In genomic region chr1:40921981-40922677, GRCh38 we compare ENCODE assay signal across 15 cellular contexts. TPM values are rescaled to one million over a fixed set of nuclear protein-coding genes. Genes with fewer than 3 reads are reported as not detected.
DNase-seq lines count a peak whose midpoint lies in the region; ATAC-seq, FAIRE-seq and TF ChIP-seq lines count a peak whose summit lies in the region.
"Had no signal": no experiment of that assay in that cellular context is flagged by ENCODE, and none has a peak within 500 bp of the region (broad histone marks: within the 10 kb centered on the region; RNA-seq: fewer than 3 reads in every experiment).

No MANE protein-coding gene starts in this region.

- H3K27me3 ChIP-seq in HepG2 (ENCODE audit: control insufficient read depth in 1 of 2, insufficient read depth in 2 of 2, low read length in 2 of 2) (no peaks in the 10 kb centered on the region), right lobe of liver (no peaks in the 10 kb centered on the region)
- H3K27me3 ChIP-seq: BLaER1 treated with 17β-estradiol and CSF1 and Interleukin-3, amounts not matched to agents 10 nM and 100 nM had no signal

- no peak for TF ChIP-seq EP300 in HepG2 (IDR thresholded peaks at IDR 0.05; ENCODE audit: low read depth in 2 of 2, low read length in 2 of 2)
- TF ChIP-seq EP300 in HepG2 (CRISPR knock-in tag; IDR thresholded peaks at IDR 0.05; ENCODE audit: borderline replicate concordance): no peak

- POLR2A ChIA-PET in HepG2 (lab: Yijun Ruan, JAX): interaction anchor here (1.1 kb wide), 1 partner anchor 60 kb away, joined by 3 read pairs; the partner anchor contains the start of gene CITED4

- no TSS peak for BruUV-seq in HepG2 (replicated peaks; lab: Mats Ljungman, UMichigan)

- TF ChIP-seq POLR2A in HepG2 (IDR thresholded peaks at IDR 0.05; ENCODE audit: insufficient read depth in 1 of 2, low read depth in 2 of 2, low read length in 2 of 2) (no peak), right lobe of liver (IDR thresholded peaks at IDR 0.05) (no peak)

- H3K27ac ChIP-seq in HepG2 (ENCODE audit: extremely low read length, insufficient read depth, low read length) (no peak overlapping the region), right lobe of liver (no peak overlapping the region), caudate nucleus (ENCODE audit: low read depth, low read length) (peak overlapping the region; percentile 82), temporal lobe (ENCODE audit: low read depth, low read length) (peak overlapping the region; percentile 78)
- H3K27ac ChIP-seq: BLaER1 treated with 17β-estradiol and CSF1 and Interleukin-3, amounts not matched to agents 10 nM and 100 nM had no signal

- H3K36me3 ChIP-seq in HepG2 (replicated peaks in 1 of 2; ENCODE audit: control insufficient read depth in 1 of 2, insufficient read depth in 2 of 2, low read length in 2 of 2) (no peaks in the 10 kb centered on the region), right lobe of liver (no peaks in the 10 kb centered on the region)
- H3K36me3 ChIP-seq: BLaER1 treated with 17β-estradiol and CSF1 and Interleukin-3, amounts not matched to agents 10 nM and 100 nM had no signal

- 97% methylated on average over 3 of the region's 3 CpGs for WGBS in HepG2 (ENCODE audit: low lambda C conversion rate)
- WGBS in right lobe of liver (ENCODE audit: insufficient coverage, low coverage, low lambda C conversion rate, missing lambda C conversion rate): 96% methylated on average over 2 of the region's 3 CpGs

- no peak overlapping the region for H3K9ac ChIP-seq in HepG2 (ENCODE audit: insufficient read depth, low read depth, low read length)
- H3K9ac ChIP-seq: BLaER1 treated with 17β-estradiol and CSF1 and Interleukin-3, amounts not matched to agents 10 nM and 100 nM had no signal

- DNase-seq in HepG2 (ENCODE audit: low spot score): no peak
- no peak for DNase-seq in right lobe of liver
- DNase-seq in caudate nucleus (lab: John Stamatoyannopoulos, UW): no peak
- DNase-seq in posterior vena cava (ENCODE audit: low spot score): peak; percentile 51
- no peak for DNase-seq in COLO668 (lab: John Stamatoyannopoulos, UW; ENCODE audit: unreplicated experiment)
- no peak for DNase-seq in NCI-H69 (lab: John Stamatoyannopoulos, UW)
- DNase-seq: ACHN; Calu3; CD4-positive, CD25-positive, alpha-beta regulatory T cell; DMS 273 treated with DMSO at 0.1 percent for 48 hours; GOT3 had no signal

- no peak for FAIRE-seq in HepG2 (lab: Jason Lieb, UNC)
- FAIRE-seq: HTR-8/SVneo had no signal

- no peaks in the 10 kb centered on the region for H3K9me3 ChIP-seq in HepG2 (ENCODE audit: low read length)
- no peaks in the 10 kb centered on the region for H3K9me3 ChIP-seq in right lobe of liver
- H3K9me3 ChIP-seq: BLaER1 treated with 17β-estradiol and CSF1 and Interleukin-3, amounts not matched to agents 10 nM and 100 nM had no signal

- H3K79me2 ChIP-seq in HepG2 (ENCODE audit: insufficient read depth, low read length): no peaks in the 10 kb centered on the region

- no peak overlapping the region for H2AFZ ChIP-seq in HepG2 (ENCODE audit: low read length)

- CTCF ChIA-PET in HepG2 (lab: Yijun Ruan, JAX; ENCODE audit: low intra/inter-chr PET ratio, low total read pairs): no interaction called here

- intact Hi-C loops in HepG2 (cut with micrococcal nuclease; ENCODE audit: unreplicated experiment) (no loop called here), right lobe of liver (cut with DNase I) (no loop called here), posterior vena cava (cut with DNase I) (no loop called here)

- H3K4me3 ChIP-seq in HepG2 (replicated peaks in 1 of 3; ENCODE audit: insufficient read depth in 1 of 3, low read depth in 2 of 3, low read length in 3 of 3): no peak overlapping the region
- H3K4me3 ChIP-seq in right lobe of liver: no peak overlapping the region
- H3K4me3 ChIP-seq: BLaER1 treated with 17β-estradiol and CSF1 and Interleukin-3, amounts not matched to agents 10 nM and 100 nM had no signal

- ATAC-seq in HepG2: no peak
- ATAC-seq in right lobe of liver: no peak
- ATAC-seq in GM21737 (IDR thresholded peaks at IDR 0.05; ENCODE audit: unreplicated experiment): no peak

- H3K4me2 ChIP-seq in HepG2 (ENCODE audit: low read depth, low read length): no peak overlapping the region

- in situ Hi-C loops in HepG2 (cut with HindIII; ENCODE audit: extremely low pct_ligation_motif_present, low pct_unique_long_range_greater_than_20kb): no loop called here

- TF ChIP-seq CTCF in HepG2 (CRISPR knock-in tag; IDR thresholded peaks at IDR 0.05) (no peak), right lobe of liver (IDR thresholded peaks at IDR 0.05) (no peak)

- peaks cover 88% of the 10 kb centered on the region for H3K4me1 ChIP-seq in HepG2 (ENCODE audit: insufficient read depth, low read length)
- H3K4me1 ChIP-seq in right lobe of liver: peaks cover 0 to 17% (median 4%) of the 10 kb centered on the region in 4 donors

- no peak for TF ChIP-seq RAD21 in HepG2 (CRISPR knock-in tag; IDR thresholded peaks at IDR 0.05)

- no peaks in the 10 kb centered on the region for H4K20me1 ChIP-seq in HepG2 (ENCODE audit: insufficient read depth, low read length)
- H4K20me1 ChIP-seq: BLaER1 treated with 17β-estradiol and CSF1 and Interleukin-3, amounts not matched to agents 10 nM and 100 nM had no signal

TF ChIP-seq in HepG2, 621 proteins besides CTCF, POLR2A, EP300 and RAD21 (continues in another document):
- TF ChIP-seq ZMYM3 (CRISPR knock-in tag; IDR thresholded peaks at IDR 0.05) (peak; percentile 64; the same call in 1 of the 2 replicates), ZNF772 (CRISPR knock-in tag; IDR thresholded peaks at IDR 0.05) (no peak), ZNF629 (CRISPR knock-in tag; conservative IDR thresholded peaks at IDR 0.05) (peak; percentile 86), ELK4 (CRISPR knock-in tag; IDR thresholded peaks at IDR 0.05; ENCODE audit: borderline replicate concordance) (no peak)

RNA-seq across cellular contexts. Expression of gene CTPS1, which starts 57.4 kb away (rescaled TPM):
- total RNA-seq in HepG2 (2016; rRNA removed; fragmentation: Illumina TruSeq; extraction: Trizol) (42.8 and 63.1 TPM in 2 replicates), right lobe of liver (10 to 100 TPM; 13.1 to 48.0 (median 42.2) TPM), posterior vena cava (10 to 100 TPM; 37.7 to 39.1 TPM), temporal lobe (15.5 TPM)
- 8.1 and 8.4 TPM in 2 replicates for total RNA-seq in HepG2 (2016; cell fraction: cytosol; rRNA removed; fragmentation: Illumina TruSeq; extraction: Trizol; ENCODE audit: low read depth)
- 40.9 and 54.3 TPM in 2 replicates for total RNA-seq in HepG2 (2016; cell fraction: insoluble cytoplasmic fraction; rRNA removed; fragmentation: Illumina TruSeq; extraction: Trizol)
- total RNA-seq in HepG2 (2016; cell fraction: membrane; rRNA removed; fragmentation: Illumina TruSeq; extraction: Trizol): 18.5 and 19.2 TPM in 2 replicates
- 56.4 and 60.8 TPM in 2 replicates for total RNA-seq in HepG2 (2016; cell fraction: nucleus; rRNA removed; fragmentation: Illumina TruSeq; extraction: Trizol)
- 9.6 and 10.1 TPM in 2 replicates for polyA plus RNA-seq in HepG2 (2011; rRNA removed)
- polyA plus RNA-seq in HepG2 (2011; cell fraction: cytosol; rRNA removed): 6.4 and 7.9 TPM in 2 replicates
- 42.7 and 43.4 TPM in 2 replicates for polyA plus RNA-seq in HepG2 (2011; cell fraction: nucleus; rRNA removed)
- polyA plus RNA-seq in HepG2 (2012): 19.4 and 21.9 TPM in 2 replicates
- 4.7 and 5.0 TPM in 2 replicates for polyA plus RNA-seq in HepG2 (2016; cell fraction: cytosol; fragmentation: Illumina TruSeq; extraction: Trizol; ENCODE audit: low read depth)
- polyA plus RNA-seq in HepG2 (2016; cell fraction: insoluble cytoplasmic fraction; fragmentation: Illumina TruSeq; extraction: Trizol; ENCODE audit: low read depth): 61.3 and 68.4 TPM in 2 replicates
- 9.5 and 10.5 TPM in 2 replicates for polyA plus RNA-seq in HepG2 (2016; cell fraction: membrane; fragmentation: Illumina TruSeq; extraction: Trizol; ENCODE audit: low read depth)
- polyA plus RNA-seq in HepG2 (2016; cell fraction: nucleus; fragmentation: Illumina TruSeq; extraction: Trizol; ENCODE audit: insufficient read depth, low read depth): 105 and 109 TPM in 2 replicates
- 23.3 and 120 TPM in 2 replicates for polyA minus RNA-seq in HepG2 (2011; rRNA and poly(A)+ RNA removed; ENCODE audit: low replicate concordance)
- 7.5 and 8.1 TPM in 2 replicates for polyA minus RNA-seq in HepG2 (2011; cell fraction: cytosol; rRNA and poly(A)+ RNA removed)
- 51.4 and 55.3 TPM in 2 replicates for polyA minus RNA-seq in HepG2 (2011; cell fraction: nucleus; rRNA and poly(A)+ RNA removed)

RNA-seq across cellular contexts. Expression of gene CITED4, which starts 60.0 kb away (rescaled TPM):
- total RNA-seq in HepG2 (2016; rRNA removed; fragmentation: Illumina TruSeq; extraction: Trizol) (5.8 and 9.9 TPM in 2 replicates), right lobe of liver (100 to 1,000 TPM in 1 of 6 experiments, 10 to 100 TPM in 5; 19.0 to 116 (median 25.8) TPM), posterior vena cava (1 to 10 TPM; 8.3 to 9.5 TPM), temporal lobe (1.2 TPM)
- total RNA-seq in HepG2 (2016; cell fraction: cytosol; rRNA removed; fragmentation: Illumina TruSeq; extraction: Trizol; ENCODE audit: low read depth): 8.5 and 9.6 TPM in 2 replicates
- 6.5 and 9.1 TPM in 2 replicates for total RNA-seq in HepG2 (2016; cell fraction: insoluble cytoplasmic fraction; rRNA removed; fragmentation: Illumina TruSeq; extraction: Trizol)
- total RNA-seq in HepG2 (2016; cell fraction: membrane; rRNA removed; fragmentation: Illumina TruSeq; extraction: Trizol): 11.1 and 14.4 TPM in 2 replicates
- total RNA-seq in HepG2 (2016; cell fraction: nucleus; rRNA removed; fragmentation: Illumina TruSeq; extraction: Trizol): 4.1 and 4.2 TPM in 2 replicates
- 1.5 and 2.0 TPM in 2 replicates for polyA plus RNA-seq in HepG2 (2011; rRNA removed)
- 1.7 and 3.5 TPM in 2 replicates for polyA plus RNA-seq in HepG2 (2011; cell fraction: cytosol; rRNA removed)
- polyA plus RNA-seq in HepG2 (2011; cell fraction: nucleus; rRNA removed): 3.7 and 3.9 TPM in 2 replicates
- polyA plus RNA-seq in HepG2 (2012): 5.5 and 6.8 TPM in 2 replicates
- 9.0 and 13.1 TPM in 2 replicates for polyA plus RNA-seq in HepG2 (2016; cell fraction: cytosol; fragmentation: Illumina TruSeq; extraction: Trizol; ENCODE audit: low read depth)
- 11.7 and 13.4 TPM in 2 replicates for polyA plus RNA-seq in HepG2 (2016; cell fraction: insoluble cytoplasmic fraction; fragmentation: Illumina TruSeq; extraction: Trizol; ENCODE audit: low read depth)
- 14.8 and 15.5 TPM in 2 replicates for polyA plus RNA-seq in HepG2 (2016; cell fraction: membrane; fragmentation: Illumina TruSeq; extraction: Trizol; ENCODE audit: low read depth)
- polyA plus RNA-seq in HepG2 (2016; cell fraction: nucleus; fragmentation: Illumina TruSeq; extraction: Trizol; ENCODE audit: insufficient read depth, low read depth): 13.0 and 14.6 TPM in 2 replicates
- polyA minus RNA-seq in HepG2 (2011; rRNA and poly(A)+ RNA removed; ENCODE audit: low replicate concordance): 1.8 and 1.9 TPM in 2 replicates
- 3.7 and 5.4 TPM in 2 replicates for polyA minus RNA-seq in HepG2 (2011; cell fraction: cytosol; rRNA and poly(A)+ RNA removed)
- polyA minus RNA-seq in HepG2 (2011; cell fraction: nucleus; rRNA and poly(A)+ RNA removed): 1.6 and 2.2 TPM in 2 replicates

Comparison
In these comparisons a context has a peak if more than half of its experiments do, and no peak if none do; other contexts are left out.
1. H3K27ac ChIP-seq: peak in caudate nucleus (single experiment) and temporal lobe (single experiment); none in HepG2 (single experiment) and right lobe of liver (0 of 3).